Comparison of ENCODE assay signal across 28 cellular contexts in genomic region chr14:32072701-32073100, GRCh38.
"Had no signal": no experiment of that assay in that cellular context is flagged by ENCODE, and none has a peak within 500 bp of the region (broad histone marks: within the 10 kb centered on the region; RNA-seq: fewer than 3 reads in every experiment).

No MANE protein-coding gene starts in this region.

- H3K36me3 Mint-ChIP-seq: activated naive CD4-positive, alpha-beta T cell treated with anti-CD3 and anti-CD28 coated beads, Interleukin-2, amount 10 ng/mL, durations not matched to agents 7 days and 5 days; activated naive CD8-positive, alpha-beta T cell treated with anti-CD3 and anti-CD28 coated beads for 36 hours; T-cell had no signal

- H3K4me3 ChIP-seq: adrenal gland, K562, SK-N-MC had no signal

- H3K27ac Mint-ChIP-seq: activated CD4-positive, alpha-beta memory T cell treated with anti-CD3 and anti-CD28 coated beads, Interleukin-2, amount 10 ng/mL, durations not matched to agents 7 days and 5 days; activated naive CD4-positive, alpha-beta T cell treated with anti-CD3 and anti-CD28 coated beads, Interleukin-2, amount 10 ng/mL, durations not matched to agents 7 days and 5 days; activated naive CD8-positive, alpha-beta T cell treated with anti-CD3 and anti-CD28 coated beads for 36 hours; activated T-cell treated with anti-CD3 and anti-CD28 coated beads, Interleukin-2, amount 50 U/mL, for 72 hours; activated T-helper 2 cell treated with anti-CD3 and anti-CD28 coated beads, Interferon-gamma antibody, Interleukin-2, Interleukin-4, amounts not matched to agents 10 μg/mL and 5 μg/mL and 100 μg/mL, durations not matched to agents 14 hours and 24 hours and 36 hours; T-cell had no signal

- DNase-seq: activated CD4-positive, alpha-beta memory T cell treated with anti-CD3 and anti-CD28 coated beads, Interleukin-2, amount 10 ng/mL, durations not matched to agents 7 days and 5 days; activated CD4-positive, alpha-beta T cell treated with anti-CD3 and anti-CD28 coated beads, Interleukin-2, amount 50 U/mL, for 1 hour; activated CD4-positive, CD25-positive, alpha-beta regulatory T cell; activated CD8-positive, alpha-beta memory T cell treated with anti-CD3 and anti-CD28 coated beads, Interleukin-2, amount 50 U/mL, for 4 hours; activated gamma-delta T cell treated with Interleukin-2 at 50 U/mL for 16 hours; activated naive CD4-positive, alpha-beta T cell treated with anti-CD3 and anti-CD28 coated beads, Interleukin-2, amount 10 ng/mL, durations not matched to agents 7 days and 5 days; activated naive CD8-positive, alpha-beta T cell treated with anti-CD3 and anti-CD28 coated beads for 36 hours; activated T-cell treated with anti-CD3 and anti-CD28 coated beads, Interleukin-2, amount 50 U/mL, for 72 hours; adrenal gland; anterior cingulate cortex; caudate nucleus; Karpas-422; NCI-H1048; NCI-H146; NCI-H187 treated with DMSO at 0.1 percent for 48 hours; NCI-H2171 treated with DMSO at 0.1 percent for 48 hours; NCI-H226; NCI-H526; NCI-H82; RPMI8226; T-cell; T-helper 2 cell; T1000 had no signal

- H3K9me3 ChIP-seq: adrenal gland had no signal

- H3K27ac ChIP-seq: adrenal gland, SK-N-MC, VCaP had no signal

- H3K36me3 ChIP-seq: adrenal gland had no signal

- H3K4me3 Mint-ChIP-seq: activated CD4-positive, alpha-beta memory T cell treated with anti-CD3 and anti-CD28 coated beads, Interleukin-2, amount 10 ng/mL, durations not matched to agents 7 days and 5 days; activated naive CD4-positive, alpha-beta T cell treated with anti-CD3 and anti-CD28 coated beads, Interleukin-2, amount 10 ng/mL, durations not matched to agents 7 days and 5 days; activated naive CD8-positive, alpha-beta T cell treated with anti-CD3 and anti-CD28 coated beads for 36 hours; activated T-cell treated with anti-CD3 and anti-CD28 coated beads, Interleukin-2, amount 50 U/mL, for 72 hours; T-cell had no signal

- ATAC-seq: activated T-cell treated with anti-CD3 and anti-CD28 coated beads, Interleukin-2, amount 50 U/mL, for 72 hours; K562; Right ventricle myocardium inferior; T-cell had no signal

- H3K27me3 Mint-ChIP-seq: T-cell had no signal

- H3K9me3 Mint-ChIP-seq: activated CD4-positive, alpha-beta memory T cell treated with anti-CD3 and anti-CD28 coated beads, Interleukin-2, amount 10 ng/mL, durations not matched to agents 7 days and 5 days; activated naive CD4-positive, alpha-beta T cell treated with anti-CD3 and anti-CD28 coated beads, Interleukin-2, amount 10 ng/mL, durations not matched to agents 7 days and 5 days; activated naive CD8-positive, alpha-beta T cell treated with anti-CD3 and anti-CD28 coated beads for 36 hours; activated T-cell treated with anti-CD3 and anti-CD28 coated beads, Interleukin-2, amount 50 U/mL, for 72 hours; activated T-helper 2 cell treated with anti-CD3 and anti-CD28 coated beads, Interferon-gamma antibody, Interleukin-2, Interleukin-4, amounts not matched to agents 10 μg/mL and 5 μg/mL and 100 μg/mL, durations not matched to agents 14 hours and 24 hours and 36 hours; T-cell had no signal

- H3K27me3 ChIP-seq: adrenal gland had no signal
